Comparison of ENCODE assay signal across 9 cellular contexts in the genomic region with DNA sequence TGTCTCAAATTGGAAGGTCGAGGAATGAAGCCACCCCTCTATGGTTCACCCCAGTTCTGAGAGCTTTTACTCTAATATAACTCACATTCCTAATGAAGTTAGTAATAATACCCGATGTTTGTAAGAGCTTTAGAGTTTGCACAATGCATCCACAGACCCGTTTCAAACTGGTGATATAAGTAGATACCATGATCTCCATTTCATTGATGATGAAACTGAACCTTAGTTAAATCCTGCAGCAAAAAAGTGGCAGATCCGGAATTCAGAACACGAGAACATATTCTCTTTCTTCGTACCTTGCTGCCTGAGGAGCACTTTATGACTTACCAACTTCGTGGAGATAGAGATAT. TPM values are rescaled to one million over a fixed set of nuclear protein-coding genes. Genes with fewer than 3 reads are reported as not detected.
DNase-seq lines count a peak whose midpoint lies in the region; ATAC-seq and TF ChIP-seq lines count a peak whose summit lies in the region.
"Had no signal": no experiment of that assay in that cellular context is flagged by ENCODE, and none has a peak within 500 bp of the region (broad histone marks: within the 10 kb centered on the region; RNA-seq: fewer than 3 reads in every experiment).

No MANE protein-coding gene starts in this region.

- peaks cover 4% of the 10 kb centered on the region for H3K27me3 ChIP-seq in CD4-positive, alpha-beta T cell (ENCODE audit: control insufficient read depth, insufficient read depth, low read length)

- POLR2A ChIA-PET in CD4-positive, alpha-beta T cell (lab: Charles Lee), result no interaction called here
- POLR2A ChIA-PET in OCI-LY7 (lab: Charles Lee), result interaction anchor here (0.6 to 2.0 kb wide), 7 partner anchors 10 to 808 kb away, joined by 3 to 11 read pairs (median 3); no protein-coding TSS in a partner anchor

- no peak overlapping the region for H3K27ac ChIP-seq in CD4-positive, alpha-beta T cell (ENCODE audit: low read depth, low read length)
- no peak overlapping the region for H3K27ac ChIP-seq in OCI-LY7 (ENCODE audit: low read depth, low read length, poor library complexity, severe bottlenecking)

- no TSS peak for BruUV-seq in OCI-LY7 (replicated peaks; lab: Mats Ljungman, UMichigan)

- no peaks in the 10 kb centered on the region for H3K9me3 ChIP-seq in CD4-positive, alpha-beta T cell (ENCODE audit: control insufficient read depth, low read length)
- no peaks in the 10 kb centered on the region for H3K9me3 ChIP-seq in OCI-LY7 (ENCODE audit: low read length)

- peak overlapping the region; percentile 88 for H3K4me3 Mint-ChIP-seq in CD4-positive, alpha-beta T cell
- H3K4me3 Mint-ChIP-seq in endothelial cell (ENCODE audit: unreplicated experiment), result peak overlapping the region; percentile 91

- peak overlapping the region; percentile 92 for H3K4me2 ChIP-seq in OCI-LY7 (ENCODE audit: low read length)

- H3K27ac Mint-ChIP-seq in CD4-positive, alpha-beta T cell, result peak overlapping the region; percentile 1
- peak overlapping the region; percentile 64 for H3K27ac Mint-ChIP-seq in endothelial cell (ENCODE audit: unreplicated experiment)

- no peaks in the 10 kb centered on the region for H3K9me3 Mint-ChIP-seq in CD4-positive, alpha-beta T cell
- H3K9me3 Mint-ChIP-seq in endothelial cell (ENCODE audit: unreplicated experiment), result no peaks in the 10 kb centered on the region

- CTCF ChIA-PET in CD4-positive, alpha-beta T cell (lab: Charles Lee), result interaction anchor here (3.4 kb wide), 1 partner anchor 37 kb away, joined by 15 read pairs; no protein-coding TSS in a partner anchor
- CTCF ChIA-PET in OCI-LY7 (lab: Charles Lee; ENCODE audit: unreplicated experiment), result no interaction called here

- H2AFZ ChIP-seq in OCI-LY7 (ENCODE audit: low read length), result peak overlapping the region; percentile 70

- H3K4me3 ChIP-seq in OCI-LY7 (ENCODE audit: low read depth, low read length, poor library complexity, severe bottlenecking), result peak overlapping the region; percentile 96

- intact Hi-C loops in CD4-positive, alpha-beta T cell (cut with DNase I, micrococcal nuclease), result no loop called here
- intact Hi-C loops in OCI-LY7 (cut with micrococcal nuclease; ENCODE audit: unreplicated experiment), result loop anchor here (2.0 kb wide), 1 partner anchor 99 kb away; no protein-coding TSS in a partner anchor
- intact Hi-C loops in left colon (cut with DNase I, micrococcal nuclease), result no loop called here

- H3K4me1 ChIP-seq in OCI-LY7 (ENCODE audit: insufficient read depth, low read length, poor library complexity, severe bottlenecking), result peaks cover 24% of the 10 kb centered on the region

- no peak for TF ChIP-seq CTCF in CD4-positive, alpha-beta T cell (IDR thresholded peaks at IDR 0.05)
- TF ChIP-seq CTCF in OCI-LY7 (conservative IDR thresholded peaks at IDR 0.05; ENCODE audit: low read length) (no peak), endothelial cell (IDR thresholded peaks at IDR 0.05; ENCODE audit: unreplicated experiment) (no peak), omental fat pad (IDR thresholded peaks at IDR 0.05) (no peak)

- no peaks in the 10 kb centered on the region for H3K36me3 Mint-ChIP-seq in CD4-positive, alpha-beta T cell (ENCODE audit: low read depth)
- peaks cover 8% of the 10 kb centered on the region for H3K36me3 Mint-ChIP-seq in endothelial cell (ENCODE audit: low read depth, unreplicated experiment)

- peaks cover 4% of the 10 kb centered on the region for H3K27me3 Mint-ChIP-seq in CD4-positive, alpha-beta T cell
- H3K27me3 Mint-ChIP-seq in endothelial cell (ENCODE audit: unreplicated experiment), result peaks cover 19% of the 10 kb centered on the region

- peaks cover 26% of the 10 kb centered on the region for H3K4me1 Mint-ChIP-seq in CD4-positive, alpha-beta T cell (ENCODE audit: low read depth)
- H3K4me1 Mint-ChIP-seq in endothelial cell (ENCODE audit: unreplicated experiment), result peaks cover 25% of the 10 kb centered on the region

- no peak for ATAC-seq in CD4-positive, alpha-beta T cell (ENCODE audit: poor library complexity)
- peak; percentile 15 for ATAC-seq in omental fat pad (ENCODE audit: low FRiP score)
- no peak for ATAC-seq in left colon

- no peaks in the 10 kb centered on the region for H3K9me2 ChIP-seq in OCI-LY7 (ENCODE audit: insufficient read depth, low read length)

- no peaks in the 10 kb centered on the region for H4K20me1 ChIP-seq in OCI-LY7 (ENCODE audit: insufficient read depth, low read length)

- DNase-seq in CD4-positive, alpha-beta T cell, result no peak
- no peak for DNase-seq in OCI-LY7 (ENCODE audit: low spot score)
- DNase-seq in endothelial cell (ENCODE audit: low spot score), result no peak
- DNase-seq in omental fat pad (ENCODE audit: low spot score), result no peak
- DNase-seq in HK-2 (ENCODE audit: unreplicated experiment), result no peak
- no peak for DNase-seq in left colon
- no peak for DNase-seq in NCI-H1417 treated with DMSO at 0.1 percent for 48 hours (lab: John Stamatoyannopoulos, UW)
- DNase-seq in NCI-H524 treated with DMSO at 0.1 percent for 48 hours (lab: John Stamatoyannopoulos, UW), result no peak
- DNase-seq: SIG-M5 had no signal

- peaks cover 13% of the 10 kb centered on the region for H3K36me3 ChIP-seq in OCI-LY7 (ENCODE audit: insufficient read depth, low read length)

- H3K79me2 ChIP-seq in OCI-LY7 (ENCODE audit: insufficient read depth, low read depth, low read length), result peaks cover 26% of the 10 kb centered on the region; the same call in 1 of the 2 replicates

RNA-seq across cellular contexts. Expression of gene RBFOX2, which starts 0.8 kb away (rescaled TPM):
- 1 to 10 TPM; 1.9 to 2.4 TPM for total RNA-seq in CD4-positive, alpha-beta T cell
- total RNA-seq in OCI-LY7 (2014; rRNA removed; shearing (Covaris generic)), result 74.3 and 78.7 TPM in 2 replicates
- 54.3 and 55.4 TPM in 2 replicates for total RNA-seq in OCI-LY7 (2022)
- total RNA-seq in endothelial cell (ENCODE audit: unreplicated experiment), result 228 TPM
- total RNA-seq in omental fat pad, result 10 to 100 TPM; 41.2 to 80.7 (median 60.1) TPM
- total RNA-seq in left colon, result 10 to 100 TPM; 34.3 to 48.8 TPM

Comparison
In these comparisons a context has a peak if more than half of its experiments do, and no peak if none do; other contexts are left out.
1. RNA of gene RBFOX2, which starts 0.8 kb away (total RNA-seq): 228 TPM in endothelial cell (single experiment), 54.3 to 78.7 TPM in OCI-LY7, 41.2 to 80.7 TPM in omental fat pad and 34.3 to 48.8 TPM in left colon; 1.9 to 2.4 TPM in CD4-positive, alpha-beta T cell; every median in the first group is over 10 times any median in the second.